ENCODE assay signal across 9 cellular contexts in the genomic region with DNA sequence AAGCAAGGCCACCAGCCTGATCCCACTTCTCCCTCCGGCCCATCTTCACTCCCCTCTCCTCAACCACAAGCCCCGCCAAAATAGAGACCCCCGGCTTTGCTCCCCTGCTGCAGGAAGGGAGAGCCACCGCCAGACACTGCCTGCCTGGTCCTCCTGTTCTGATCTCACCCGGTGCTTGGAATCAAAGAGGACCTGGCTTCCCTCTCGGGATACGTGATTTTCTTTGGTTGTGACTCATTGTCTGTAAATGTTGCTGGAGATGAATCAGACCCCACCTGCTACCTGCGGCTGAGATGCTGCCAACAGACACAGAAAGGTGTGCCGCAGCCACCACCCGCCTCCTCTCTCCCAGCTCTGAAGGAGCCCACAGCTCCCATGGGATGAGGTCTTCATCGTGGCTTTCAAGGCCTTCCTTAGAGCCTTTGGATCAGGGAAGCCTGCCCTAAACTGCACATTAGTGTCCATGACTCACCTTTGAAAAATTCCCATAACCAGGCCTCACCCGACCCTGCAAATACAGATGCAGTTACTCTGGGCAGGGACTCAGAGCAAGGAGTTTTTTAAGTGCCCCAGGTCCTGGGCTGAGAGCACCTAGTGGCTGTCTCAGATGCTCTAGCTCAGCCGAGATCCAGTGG.
DNase-seq lines count a peak whose midpoint lies in the region; ATAC-seq, FAIRE-seq and TF ChIP-seq lines count a peak whose summit lies in the region.
"Had no signal": no experiment of that assay in that cellular context is flagged by ENCODE, and none has a peak within 500 bp of the region (broad histone marks: within the 10 kb centered on the region; RNA-seq: fewer than 3 reads in every experiment).

No MANE protein-coding gene starts in this region.

- no peaks in the 10 kb centered on the region for H3K36me3 ChIP-seq in Panc1 (ENCODE audit: control insufficient read depth, insufficient read depth, low read length)

- peaks cover 48% of the 10 kb centered on the region for H3K4me1 ChIP-seq in Panc1 (ENCODE audit: control insufficient read depth, insufficient read depth, low read length)

- TF ChIP-seq CTCF in Panc1 (IDR thresholded peaks at IDR 0.05) (no peak), fibroblast of the aortic adventitia (IDR thresholded peaks at IDR 0.05; ENCODE audit: insufficient read depth, low read length) (peak; percentile 26)

- no TSS peak for BruUV-seq in Panc1 (replicated peaks; lab: Mats Ljungman, UMichigan)

- H3K27me3 ChIP-seq in Panc1 (ENCODE audit: control insufficient read depth, insufficient read depth, low read length), result no peaks in the 10 kb centered on the region

- no peaks in the 10 kb centered on the region for H3K9me3 ChIP-seq in Panc1 (ENCODE audit: control insufficient read depth, insufficient read depth, low read depth, low read length)

- in situ Hi-C loops in Panc1 (cut with HindIII; ENCODE audit: low pct_unique_long_range_greater_than_20kb, low sequenced_read_pairs), result no loop called here

- CTCF ChIA-PET in Panc1 (lab: Charles Lee), result interaction anchor here (0.9 kb wide), 1 partner anchor 285 kb away, joined by 3 read pairs; no protein-coding TSS in a partner anchor

- DNase-seq in Panc1 (ENCODE audit: low read depth, low spot score) (peak; percentile 76), fibroblast of the aortic adventitia (ENCODE audit: low read depth) (peak; percentile 85), substantia nigra (lab: John Stamatoyannopoulos, UW) (no peak), NCI-H1048 (lab: John Stamatoyannopoulos, UW) (no peak)
- no peak for DNase-seq in stimulated activated naive CD4-positive, alpha-beta T cell (lab: John Stamatoyannopoulos, UW)
- DNase-seq: NK-92 treated with Interleukin-12 subunit alpha and Interleukin-12 subunit beta, amount 100 ng/mL, for 24 hours had no signal

- peak; percentile 81 for ATAC-seq in Panc1
- no peak for ATAC-seq in GM21423 (IDR thresholded peaks at IDR 0.05; ENCODE audit: unreplicated experiment)

- H3K27ac ChIP-seq in Panc1 (ENCODE audit: low read length) (peak overlapping the region; percentile 96), skin epidermis (peak overlapping the region in 20 of 21 experiments; percentile 3 to 94 (median 74)), substantia nigra (ENCODE audit: low read depth, low read length, poor library complexity, severe bottlenecking) (no peak overlapping the region)

- intact Hi-C loops in Panc1 (cut with micrococcal nuclease; ENCODE audit: unreplicated experiment), result loop anchor here (5.0 kb wide), 1 partner anchor 77 kb away; a partner anchor contains a TSS

- peak; percentile 94 for FAIRE-seq in G401.6 (lab: Jason Lieb, UNC)

- peak overlapping the region in 1 of 2 experiments; percentile 23; a peak in 1 of 4 replicates for H3K4me3 ChIP-seq in Panc1 (ENCODE audit: low read depth in 2 of 2, low read length in 2 of 2)
- no peak overlapping the region for H3K4me3 ChIP-seq in fibroblast of the aortic adventitia (ENCODE audit: low read depth, low read length)
- no peak overlapping the region for H3K4me3 ChIP-seq in skin epidermis

- POLR2A ChIA-PET in Panc1 (lab: Charles Lee), result interaction anchor here (0.6 kb wide), 1 partner anchor 173 kb away, joined by 4 read pairs; no protein-coding TSS in a partner anchor

Comparison
In these comparisons a context has a peak if more than half of its experiments do, and no peak if none do; other contexts are left out.
1. DNase-seq: peak in Panc1 (single experiment) and fibroblast of the aortic adventitia (single experiment); none in stimulated activated naive CD4-positive, alpha-beta T cell (0 of 6), substantia nigra (0 of 49) and NCI-H1048 (single experiment).